Comparison of ENCODE assay signal across 25 cellular contexts in the genomic region with DNA sequence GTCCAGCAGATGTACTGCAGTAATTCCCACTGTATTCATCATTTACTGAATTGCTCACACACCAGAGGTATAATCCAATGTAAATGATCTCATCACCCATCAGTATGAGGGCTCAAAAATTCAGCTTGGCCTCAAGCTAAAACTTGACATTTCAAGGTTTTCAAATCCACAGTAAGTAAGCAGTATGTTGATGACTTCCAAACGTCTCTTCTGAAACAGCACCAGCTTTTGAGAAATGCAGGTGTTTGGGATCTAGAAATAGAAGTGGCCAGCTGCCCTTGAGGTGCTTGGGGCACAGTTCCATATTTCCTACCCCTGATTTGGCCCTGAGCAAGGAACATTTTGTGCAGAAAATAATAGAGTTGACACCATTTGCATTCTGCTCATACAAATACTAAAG.
"Had no signal": no experiment of that assay in that cellular context is flagged by ENCODE, and none has a peak within 500 bp of the region (broad histone marks: within the 10 kb centered on the region; RNA-seq: fewer than 3 reads in every experiment).

No MANE protein-coding gene starts in this region.

- ATAC-seq: T-cell had no signal

- H3K27me3 Mint-ChIP-seq: T-cell had no signal

- H3K36me3 ChIP-seq: Peyer's patch, SJSA1 had no signal

- H3K4me1 Mint-ChIP-seq: T-cell had no signal

- H3K27ac ChIP-seq: PC-9, Peyer's patch, SJSA1, SK-N-MC had no signal

- H3K4me3 ChIP-seq: PC-9, Peyer's patch, SJSA1, SK-N-MC had no signal

- H3K36me3 Mint-ChIP-seq: T-cell had no signal

- H3K27me3 ChIP-seq: Peyer's patch, SJSA1 had no signal

- H3K4me2 ChIP-seq: PC-9 had no signal

- H3K4me1 ChIP-seq: Peyer's patch, SJSA1 had no signal

- H3K4me3 Mint-ChIP-seq: T-cell had no signal

- H3K27ac Mint-ChIP-seq: T-cell had no signal

- DNase-seq: Kasumi-1; KBM-7; NCI-H1048; NCI-H1105; NCI-H1417; NCI-H1436 treated with DMSO at 0.1 percent for 48 hours; NCI-H1694; NCI-H2029; NCI-H2081 treated with DMSO at 0.1 percent for 48 hours; NCI-H2171; NCI-H226; NCI-H446; NCI-H510A; NCI-H524 treated with DMSO at 0.1 percent for 48 hours; NCI-H69; NCI-H774; NK-92 treated with Interleukin-12 subunit alpha and Interleukin-12 subunit beta, amount 100 ng/mL, for 24 hours; PC-9; Peyer's patch; Right ventricle myocardium superior; SIG-M5; SW 1271; T-cell had no signal

- H2AFZ ChIP-seq: PC-9 had no signal
